Comparison of ENCODE assay signal across 8 cellular contexts in genomic region chr9:34048730-34049629, GRCh38. TPM values are rescaled to one million over a fixed set of nuclear protein-coding genes. Genes with fewer than 3 reads are reported as not detected.
DNase-seq lines count a peak whose midpoint lies in the region; ATAC-seq lines count a peak whose summit lies in the region.

UBAP2 (minus strand) TSS chr9:34048887; CDS start chr9:34017148, 31,739 bp downstream.

- no peaks in the 10 kb centered on the region for H3K9me3 ChIP-seq in effector memory CD4-positive, alpha-beta T cell (ENCODE audit: control insufficient read depth, low read length)

- peaks cover 1% of the 10 kb centered on the region for H3K36me3 Mint-ChIP-seq in memory B cell

- H3K4me1 Mint-ChIP-seq in memory B cell, result peaks cover 19% of the 10 kb centered on the region

- no peaks in the 10 kb centered on the region for H3K36me3 ChIP-seq in effector memory CD4-positive, alpha-beta T cell (ENCODE audit: control insufficient read depth, insufficient read depth, low read length)

- DNase-seq in CMK (ENCODE audit: low read depth) (peak; percentile 95), HS-5 (ENCODE audit: low read depth) (peak; percentile 99), memory B cell (ENCODE audit: low spot score in 2 of 2) (peak; percentile 93 to 98)
- DNase-seq in NK-92 treated with Interleukin-12 subunit alpha and Interleukin-12 subunit beta, amount 100 ng/mL, for 24 hours (lab: John Stamatoyannopoulos, UW), result peak; percentile 96
- peak; percentile 84 to 96 (median 94) for DNase-seq in effector memory CD4-positive, alpha-beta T cell
- DNase-seq in stimulated activated CD8-positive, alpha-beta memory T cell treated with anti-CD3 and anti-CD28 coated beads, Interleukin-12 subunit alpha, Interleukin-12 subunit beta, amount 100 ng/mL, for 24 hours (ENCODE audit: extremely low read depth), result peak; percentile 93

- H3K27me3 ChIP-seq in effector memory CD4-positive, alpha-beta T cell (replicated peaks; ENCODE audit: control insufficient read depth, insufficient read depth, low read length, poor library complexity, severe bottlenecking), result no peaks in the 10 kb centered on the region

- peak within 1 kb of the TSS; percentile 98 for H3K27ac Mint-ChIP-seq in memory B cell

- peak; percentile 58 for ATAC-seq in GM19468 (IDR thresholded peaks at IDR 0.05; ENCODE audit: extremely low read depth, unreplicated experiment)
- peak; percentile 83 for ATAC-seq in memory B cell (ENCODE audit: low read depth)

- peak within 1 kb of the TSS; percentile 95 for H3K27ac ChIP-seq in effector memory CD4-positive, alpha-beta T cell (ENCODE audit: insufficient read depth, low read length, poor library complexity, severe bottlenecking)

- peaks cover 22% of the 10 kb centered on the region for H3K4me1 ChIP-seq in effector memory CD4-positive, alpha-beta T cell (ENCODE audit: control insufficient read depth, insufficient read depth, low read length, poor library complexity, severe bottlenecking)

- peak within 1 kb of the TSS; percentile 95 for H3K4me3 ChIP-seq in effector memory CD4-positive, alpha-beta T cell (ENCODE audit: insufficient read depth, low read depth, low read length, poor library complexity, severe bottlenecking)

- no peaks in the 10 kb centered on the region for H3K27me3 Mint-ChIP-seq in memory B cell

- H3K4me3 Mint-ChIP-seq in memory B cell, result peak within 1 kb of the TSS; percentile 94

- POLR2A ChIA-PET in activated CD8-positive, alpha-beta memory T cell treated with anti-CD3 and anti-CD28 coated beads for 36 hours (lab: Charles Lee), result interaction anchor here (0.5 to 2.1 kb wide), 6 partner anchors 8 to 328 kb away, joined by 3 to 7 read pairs (median 4); partner anchors contain the start of genes MYORG and UBE2R2

- no peaks in the 10 kb centered on the region for H3K9me3 Mint-ChIP-seq in memory B cell

- CTCF ChIA-PET in activated CD8-positive, alpha-beta memory T cell treated with anti-CD3 and anti-CD28 coated beads for 36 hours (lab: Charles Lee), result interaction anchor here (0.5 kb wide), 1 partner anchor 12 kb away, joined by 3 read pairs; no protein-coding TSS in a partner anchor

RNA-seq across cellular contexts. Expression of gene UBAP2, which starts in this region (rescaled TPM):
- total RNA-seq in activated CD8-positive, alpha-beta memory T cell treated with anti-CD3 and anti-CD28 coated beads for 36 hours, result 10 to 100 TPM; 52.1 to 53.6 TPM

Comparison
In these comparisons a context has a peak if more than half of its experiments do, and no peak if none do; other contexts are left out.
1. Peak in every context shown above with its lines: DNase-seq, ATAC-seq, H3K4me3 ChIP-seq and H3K27ac ChIP-seq.